8 cellular contexts compared by ENCODE assay signal in genomic region chr19:58543826-58544590, GRCh38. TPM values are rescaled to one million over a fixed set of nuclear protein-coding genes. Genes with fewer than 3 reads are reported as not detected.
DNase-seq lines count a peak whose midpoint lies in the region; ATAC-seq and TF ChIP-seq lines count a peak whose summit lies in the region.

Gene TRIM28, plus strand, starts transcription at chr19:58544064. Its CDS starts 694 bp downstream, at chr19:58544758.

- H2AFZ ChIP-seq in neuron (ENCODE audit: low read depth, low read length) = peak within 1 kb of the TSS; percentile 7

- H3K4me3 ChIP-seq in fibroblast of pulmonary artery (replicated peaks; ENCODE audit: low read depth, low read length) (peak within 1 kb of the TSS; percentile 91), neuron (ENCODE audit: low read length) (peak within 1 kb of the TSS; percentile 90)

- H3K4me3 Mint-ChIP-seq in activated T-cell treated with anti-CD3 and anti-CD28 coated beads, Interleukin-2, amount 50 U/mL, for 4 hours = peak within 1 kb of the TSS; percentile 95

- H3K27me3 ChIP-seq in neuron (ENCODE audit: insufficient read depth, low read length) = peaks cover 6% of the 10 kb centered on the region

- ATAC-seq in GM21737 (IDR thresholded peaks at IDR 0.05; ENCODE audit: unreplicated experiment) = peak; percentile 84
- ATAC-seq in activated T-cell treated with anti-CD3 and anti-CD28 coated beads, Interleukin-2, amount 50 U/mL, for 4 hours = peak; percentile 91

- H3K36me3 ChIP-seq in neuron (ENCODE audit: insufficient read depth, low read length) = peaks cover 37% of the 10 kb centered on the region

- H3K4me1 ChIP-seq in neuron (ENCODE audit: insufficient read depth, low read length) = peaks cover 17% of the 10 kb centered on the region

- no peak for TF ChIP-seq CTCF in fibroblast of pulmonary artery (IDR thresholded peaks at IDR 0.05; ENCODE audit: low read length, missing control alignments)

- peaks cover 26% of the 10 kb centered on the region for H3K4me1 Mint-ChIP-seq in activated T-cell treated with anti-CD3 and anti-CD28 coated beads, Interleukin-2, amount 50 U/mL, for 4 hours (ENCODE audit: low read depth)

- DNase-seq in D341Med (ENCODE audit: low spot score) = peak; percentile 100
- peak; percentile 99 for DNase-seq in LHCN-M2 (ENCODE audit: low read depth)
- DNase-seq in activated T-cell treated with anti-CD3 and anti-CD28 coated beads, Interleukin-2, amount 50 U/mL, for 4 hours = peak; percentile 100
- DNase-seq in fibroblast of pulmonary artery (ENCODE audit: low read depth) = peak; percentile 99
- DNase-seq in superior temporal gyrus (ENCODE audit: extremely low spot score) = peak; percentile 96
- DNase-seq in UCSD-AML1 (lab: John Stamatoyannopoulos, UW; ENCODE audit: unreplicated experiment) = no peak

- H3K27me3 Mint-ChIP-seq in activated T-cell treated with anti-CD3 and anti-CD28 coated beads, Interleukin-2, amount 50 U/mL, for 4 hours (ENCODE audit: low read depth) = no peaks in the 10 kb centered on the region

- H3K9me3 Mint-ChIP-seq in activated T-cell treated with anti-CD3 and anti-CD28 coated beads, Interleukin-2, amount 50 U/mL, for 4 hours = no peaks in the 10 kb centered on the region

- H3K9me3 ChIP-seq in neuron (ENCODE audit: low read length) = no peaks in the 10 kb centered on the region

- peaks cover 30% of the 10 kb centered on the region for H3K36me3 Mint-ChIP-seq in activated T-cell treated with anti-CD3 and anti-CD28 coated beads, Interleukin-2, amount 50 U/mL, for 4 hours (ENCODE audit: insufficient read depth)

RNA-seq across cellular contexts. Expression of gene TRIM28, which starts in this region (rescaled TPM):
- total RNA-seq in LHCN-M2 (2014; rRNA removed) = 413 and 418 TPM in 2 replicates
- 473 TPM for polyA plus RNA-seq in LHCN-M2 (2012)
- 100 to 1,000 TPM; 850 to 963 (median 920) TPM for total RNA-seq in activated T-cell treated with anti-CD3 and anti-CD28 coated beads, Interleukin-2, amount 50 U/mL, for 4 hours
